ENCODE assay signal across 15 cellular contexts in genomic region chr11:123251656-123252344, GRCh38. TPM values are rescaled to one million over a fixed set of nuclear protein-coding genes. Genes with fewer than 3 reads are reported as not detected.
DNase-seq lines count a peak whose midpoint lies in the region; ATAC-seq, FAIRE-seq and TF ChIP-seq lines count a peak whose summit lies in the region.
"Had no signal": no experiment of that assay in that cellular context is flagged by ENCODE, and none has a peak within 500 bp of the region (broad histone marks: within the 10 kb centered on the region; RNA-seq: fewer than 3 reads in every experiment).

No MANE protein-coding gene starts in this region.

- H3K4me2 ChIP-seq in IMR-90 (ENCODE audit: low read depth, low read length) = peak overlapping the region; percentile 16; the same call in 1 of the 2 replicates

- CTCF ChIA-PET in IMR-90 (lab: Yijun Ruan, JAX) = interaction anchor here (0.5 to 2.2 kb wide), 5 partner anchors 9 to 182 kb away, joined by 3 to 12 read pairs (median 6); no protein-coding TSS in a partner anchor

- no peak overlapping the region for H4K5ac ChIP-seq in IMR-90 (ENCODE audit: low read depth, low read length)

- no peaks in the 10 kb centered on the region; the same call in 1 of the 2 replicates for H4K20me1 ChIP-seq in IMR-90 (ENCODE audit: insufficient read depth, low read length)

- H3K4me3 ChIP-seq in IMR-90 (ENCODE audit: insufficient read depth, low read depth, low read length) (no peak overlapping the region), coronary artery (no peak overlapping the region), kidney (ENCODE audit: low read length in 2 of 2) (no peak overlapping the region), stomach smooth muscle (ENCODE audit: low read length in 2 of 2) (no peak overlapping the region)
- H3K4me3 ChIP-seq: cardiac muscle cell had no signal

- peak overlapping the region; percentile 15; the same call in 1 of the 2 replicates for H3K4ac ChIP-seq in IMR-90 (ENCODE audit: low read depth, low read length)

- no peak overlapping the region for H4K91ac ChIP-seq in IMR-90 (ENCODE audit: insufficient read depth, low read depth, low read length)

- TF ChIP-seq POLR2A in IMR-90 (IDR thresholded peaks at IDR 0.05; ENCODE audit: low read depth, low read length) = no peak

- DNase-seq in IMR-90 (peak; percentile 63), coronary artery (ENCODE audit: low spot score) (peak; percentile 77), kidney (peak; percentile 92), DMS79 treated with DMSO at 0.1 percent for 48 hours (lab: John Stamatoyannopoulos, UW) (no peak), iPS-NIHi11 (ENCODE audit: low spot score) (no peak), activated gamma-delta T cell (lab: John Stamatoyannopoulos, UW) (no peak)
- DNase-seq: activated CD4-positive, alpha-beta memory T cell treated with anti-CD3 and anti-CD28 coated beads for 36 hours; activated effector memory CD4-positive, alpha-beta T cell treated with anti-CD3 and anti-CD28 coated beads, Interleukin-2, amount 50 U/mL, for 16 hours; NCI-H2029 had no signal

- FAIRE-seq in kidney (lab: Jason Lieb, UNC) = no peak

- intact Hi-C loops in IMR-90 (cut with micrococcal nuclease) (loop anchor here (5.0 kb wide), 1 partner anchor 226 kb away; no protein-coding TSS in a partner anchor), kidney (cut with DNase I) (no loop called here)

- H3K27me3 ChIP-seq in IMR-90 (ENCODE audit: control insufficient read depth, insufficient read depth, low read length) (no peaks in the 10 kb centered on the region), stomach smooth muscle (ENCODE audit: control insufficient read depth in 1 of 2, insufficient read depth in 2 of 2, low read length in 2 of 2) (no peaks in the 10 kb centered on the region)
- H3K27me3 ChIP-seq: cardiac muscle cell had no signal

- no peaks in the 10 kb centered on the region for H3K9me3 ChIP-seq in IMR-90 (ENCODE audit: control insufficient read depth, insufficient read depth, low read length)
- H3K9me3 ChIP-seq in kidney (ENCODE audit: control insufficient read depth in 1 of 2, low read length in 2 of 2) = no peaks in the 10 kb centered on the region
- H3K9me3 ChIP-seq in stomach smooth muscle (ENCODE audit: control insufficient read depth in 2 of 2, low read length in 2 of 2) = no peaks in the 10 kb centered on the region

- dilution Hi-C loops in IMR-90 (cut with HindIII; ENCODE audit: low sequenced_read_pairs, unreplicated experiment) = loop anchor here (25.0 kb wide), 1 partner anchor 139 kb away; no protein-coding TSS in a partner anchor

- peak overlapping the region; percentile 11 for H2AFZ ChIP-seq in IMR-90 (replicated peaks; ENCODE audit: low read length, poor library complexity)

- no peak overlapping the region for H2AK5ac ChIP-seq in IMR-90 (ENCODE audit: low read depth, low read length)

- peak overlapping the region; percentile 25 for H2BK5ac ChIP-seq in IMR-90 (ENCODE audit: low read depth, low read length, poor library complexity, severe bottlenecking)

- H3K14ac ChIP-seq in IMR-90 (replicated peaks; ENCODE audit: low read depth, low read length) = peak overlapping the region; percentile 22; the same call in 1 of the 2 replicates

- no peak overlapping the region for H2AK9ac ChIP-seq in IMR-90 (replicated peaks; ENCODE audit: low read depth, low read length, poor library complexity)

- peak overlapping the region in 1 of 2 experiments; percentile 27; a peak in 1 of 4 replicates for H4K8ac ChIP-seq in IMR-90 (ENCODE audit: low read depth in 2 of 2, low read length in 2 of 2)

- H3K27ac ChIP-seq in IMR-90 (ENCODE audit: insufficient read depth, low read length) (no peak overlapping the region), coronary artery (no peak overlapping the region), kidney (ENCODE audit: low read depth in 2 of 2, low read length in 2 of 2) (no peak overlapping the region), stomach smooth muscle (ENCODE audit: low read length) (peak overlapping the region; percentile 53)
- H3K27ac ChIP-seq: C4-2B, cardiac muscle cell, epithelial cell of prostate, RWPE1 had no signal

- H3K4me1 ChIP-seq in IMR-90 (ENCODE audit: control insufficient read depth, insufficient read depth, low read length) (peaks cover 25% of the 10 kb centered on the region), kidney (ENCODE audit: control insufficient read depth in 1 of 2, insufficient read depth in 1 of 2, low read depth in 1 of 2, low read length in 2 of 2) (no peaks in the 10 kb centered on the region), stomach smooth muscle (ENCODE audit: control insufficient read depth, insufficient read depth, low read length) (peaks cover 24% of the 10 kb centered on the region)

- POLR2A ChIA-PET in IMR-90 (lab: Charles Lee; ENCODE audit: unreplicated experiment) = no interaction called here

- peak overlapping the region; percentile 45 for H3K18ac ChIP-seq in IMR-90 (ENCODE audit: low read depth, low read length)

- TF ChIP-seq CTCF in IMR-90 (conservative IDR thresholded peaks at IDR 0.05; ENCODE audit: low read depth, low read length) (no peak), coronary artery (IDR thresholded peaks at IDR 0.05) (no peak), kidney (IDR thresholded peaks at IDR 0.05; ENCODE audit: borderline replicate concordance, extremely low read depth, insufficient read depth) (no peak)

- no peak overlapping the region; the same call in 2 of the 3 replicates for H2BK15ac ChIP-seq in IMR-90 (ENCODE audit: low read depth, low read length)

- no peak overlapping the region for H3K23ac ChIP-seq in IMR-90 (ENCODE audit: low read depth, low read length)

- TF ChIP-seq RAD21 in IMR-90 (IDR thresholded peaks at IDR 0.05; ENCODE audit: low read length) = no peak

- H3K79me1 ChIP-seq in IMR-90 (ENCODE audit: low read depth in 1 of 2, low read length in 2 of 2) = 0 out of 4 replicates have a peak, but pooled peaks cover 0 to 3% of the 10 kb centered on the region in 2 experiments

- 40% methylated on average over 1 of the region's 7 CpGs; no CpG with 5 or more reads in 1 of the 2 experiments for WGBS in IMR-90 (ENCODE audit: extremely low coverage in 2 of 2, insufficient read length in 1 of 2), 2 experiments

- H3K9ac ChIP-seq in IMR-90 (ENCODE audit: low read depth, low read length) = no peak overlapping the region
- no peak overlapping the region for H3K9ac ChIP-seq in kidney (ENCODE audit: low read length in 2 of 2)
- no peak overlapping the region for H3K9ac ChIP-seq in stomach smooth muscle (ENCODE audit: low read length in 2 of 2)

- H3K56ac ChIP-seq in IMR-90 (ENCODE audit: extremely low read depth, insufficient read depth, low read length) = no peak overlapping the region

- peak; percentile 40 for ATAC-seq in IMR-90 (ENCODE audit: low read depth)
- no peak for ATAC-seq in HG03025 (IDR thresholded peaks at IDR 0.05; ENCODE audit: low FRiP score, unreplicated experiment)

- in situ Hi-C loops in IMR-90 (cut with MboI; ENCODE audit: low sequenced_read_pairs) = loop anchor here (25.0 kb wide), 1 partner anchor 389 kb away; no protein-coding TSS in a partner anchor

- H3K9me1 ChIP-seq in IMR-90 (ENCODE audit: insufficient read depth, low read length) = peaks cover 8% of the 10 kb centered on the region

- no TSS peak for BruUV-seq in IMR-90 (replicated peaks; lab: Mats Ljungman, UMichigan)

- no peak overlapping the region for H2BK20ac ChIP-seq in IMR-90 (ENCODE audit: low read depth, low read length)

- no peaks in the 10 kb centered on the region for H3K36me3 ChIP-seq in IMR-90 (ENCODE audit: control insufficient read depth, insufficient read depth, low read length)
- H3K36me3 ChIP-seq in kidney (ENCODE audit: control insufficient read depth in 1 of 2, insufficient read depth in 2 of 2, low read length in 2 of 2) = no peaks in the 10 kb centered on the region
- H3K36me3 ChIP-seq in stomach smooth muscle (ENCODE audit: control insufficient read depth in 2 of 2, insufficient read depth in 2 of 2, low read length in 2 of 2) = no peaks in the 10 kb centered on the region
- H3K36me3 ChIP-seq: cardiac muscle cell had no signal

- H2BK120ac ChIP-seq in IMR-90 (ENCODE audit: low read depth, low read length) = peak overlapping the region; percentile 52; the same call in 1 of the 2 replicates

TF ChIP-seq in IMR-90, 13 proteins besides CTCF, POLR2A, EP300 and RAD21 (continues in another document):
- no peak for TF ChIP-seq SMC3 (IDR thresholded peaks at IDR 0.05; ENCODE audit: low read depth, low read length)
- no peak for TF ChIP-seq RCOR1 (IDR thresholded peaks at IDR 0.05; ENCODE audit: insufficient replicate concordance, low read length)
- no peak for TF ChIP-seq CHD1 (IDR thresholded peaks at IDR 0.05; ENCODE audit: low read depth, low read length)
- TF ChIP-seq MAZ (IDR thresholded peaks at IDR 0.05; ENCODE audit: borderline replicate concordance, low read depth, low read length) = no peak
- no peak for TF ChIP-seq FOS (IDR thresholded peaks at IDR 0.05; ENCODE audit: low read depth, low read length)
- no peak for TF ChIP-seq BHLHE40 (IDR thresholded peaks at IDR 0.05; ENCODE audit: low read depth, low read length)
- TF ChIP-seq CEBPB (IDR thresholded peaks at IDR 0.05; ENCODE audit: low read depth, low read length) = no peak
- TF ChIP-seq USF2 (IDR thresholded peaks at IDR 0.05; ENCODE audit: low read depth, low read length) = no peak
- no peak for TF ChIP-seq NFE2L2 (IDR thresholded peaks at IDR 0.05; ENCODE audit: low read depth, low read length)
- TF ChIP-seq MAFK (IDR thresholded peaks at IDR 0.05; ENCODE audit: low read depth, low read length) = no peak
- no peak for TF ChIP-seq RFX5 (IDR thresholded peaks at IDR 0.05; ENCODE audit: low read depth, low read length)
- no peak for TF ChIP-seq MXI1 (IDR thresholded peaks at IDR 0.05; ENCODE audit: borderline replicate concordance, low read depth, low read length)

RNA-seq across cellular contexts. Expression of gene CLMP, which starts 56.8 kb away (rescaled TPM):
- total RNA-seq in IMR-90 (2012; rRNA removed) = 54.7 and 56.1 TPM in 2 replicates
- 78.9 and 95.7 TPM in 2 replicates for polyA plus RNA-seq in IMR-90 (2012; rRNA removed)
- polyA plus RNA-seq in IMR-90 (2012; cell fraction: cytosol; rRNA removed) = 50.5 and 121 TPM in 2 replicates
- polyA plus RNA-seq in IMR-90 (2012; cell fraction: nucleus; rRNA removed; ENCODE audit: low replicate concordance) = 20.7 and 92.9 TPM in 2 replicates
- 6.8 TPM for total RNA-seq in kidney
- 1.2 TPM for polyA plus RNA-seq in kidney (ENCODE audit: insufficient read depth, low read depth, low replicate concordance)

Comparison
In these comparisons a context has a peak if more than half of its experiments do, and no peak if none do; other contexts are left out.
1. DNase-seq: peak in IMR-90 (single experiment), coronary artery (single experiment) and kidney (single experiment); none in DMS79 treated with DMSO at 0.1 percent for 48 hours (single experiment), iPS-NIHi11 (single experiment) and activated gamma-delta T cell (single experiment).